In genomic region chr20:407953-408842, GRCh38 we compare ENCODE assay signal across 8 cellular contexts. TPM values are rescaled to one million over a fixed set of nuclear protein-coding genes. Genes with fewer than 3 reads are reported as not detected.
DNase-seq lines count a peak whose midpoint lies in the region; ATAC-seq and TF ChIP-seq lines count a peak whose summit lies in the region.

Gene RBCK1 (plus strand): TSS chr20:408299. CDS start chr20:408758, 459 bp downstream.

- no peaks in the 10 kb centered on the region for H3K36me3 ChIP-seq in kidney epithelial cell (ENCODE audit: control insufficient read depth, insufficient read depth, low read length)

- no peak for TF ChIP-seq CTCF in kidney epithelial cell (IDR thresholded peaks at IDR 0.05; ENCODE audit: insufficient read depth, low read length, poor library complexity, severe bottlenecking)

- peak; percentile 98 for DNase-seq in AG08396 (ENCODE audit: low spot score)
- DNase-seq in NCI-H2227 treated with DMSO at 0.1 percent for 48 hours (lab: John Stamatoyannopoulos, UW) = peak; percentile 78
- DNase-seq in activated CD4-positive, CD25-positive, alpha-beta regulatory T cell treated with anti-CD3 and anti-CD28 coated beads, Interleukin-2, amount 50 U/mL, for 72 hours = peak; percentile 89
- DNase-seq in cerebellar cortex (ENCODE audit: low spot score) = peak; percentile 75
- DNase-seq in kidney epithelial cell (ENCODE audit: low read depth) = no peak
- DNase-seq in stimulated activated CD4-positive, alpha-beta T cell treated with anti-CD3 and anti-CD28 coated beads, Interleukin-15, amount 100 ng/mL, for 24 hours = peak; percentile 89

- ATAC-seq in GM18909 (IDR thresholded peaks at IDR 0.05; ENCODE audit: poor library complexity, unreplicated experiment) (peak; percentile 68), HG03139 (IDR thresholded peaks at IDR 0.05; ENCODE audit: unreplicated experiment) (peak; percentile 60)

- H3K4me3 ChIP-seq in kidney epithelial cell (ENCODE audit: low read depth, low read length) = peak within 1 kb of the TSS; percentile 88

- no peaks in the 10 kb centered on the region for H3K27me3 ChIP-seq in kidney epithelial cell (ENCODE audit: control insufficient read depth, insufficient read depth, low read length)

RNA-seq across cellular contexts. Expression of gene RBCK1, which starts in this region (rescaled TPM):
- 292 and 371 TPM in 2 replicates for total RNA-seq in kidney epithelial cell
